In the genomic region with DNA sequence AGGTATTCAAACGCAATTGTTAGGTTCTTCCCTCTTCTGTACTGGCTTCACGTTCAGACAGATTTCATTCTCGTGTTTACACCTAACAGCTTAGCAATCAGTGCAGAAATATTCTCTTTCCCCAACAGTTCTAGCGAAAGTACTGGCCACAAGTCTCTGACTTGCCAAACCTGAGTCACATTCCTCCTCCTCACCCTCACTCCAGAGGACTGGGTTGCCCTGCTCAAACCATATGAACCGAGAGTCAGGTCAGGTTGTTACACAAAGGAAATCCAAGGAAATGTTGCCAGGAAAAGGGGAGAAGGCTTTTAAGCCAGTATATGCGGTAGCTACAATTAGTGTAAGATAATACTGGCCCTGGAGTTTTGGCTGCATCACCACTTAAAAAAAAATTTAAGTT, we compare ENCODE assay signal across 19 cellular contexts.
"Had no signal": no experiment of that assay in that cellular context is flagged by ENCODE, and none has a peak within 500 bp of the region (broad histone marks: within the 10 kb centered on the region; RNA-seq: fewer than 3 reads in every experiment).

No MANE protein-coding gene starts in this region.

- H3K27ac ChIP-seq: spleen had no signal

- H3K36me3 Mint-ChIP-seq: brain; natural killer cell; stimulated activated memory B cell treated with anti-CD40 and anti-IgM and Interleukin-4, amounts not matched to agents 10 μg/mL and 1 μg/mL and 100 μg/mL, for 72 hours had no signal

- H3K4me3 ChIP-seq: lung, spleen had no signal

- H3K9me3 Mint-ChIP-seq: activated B cell treated with CpG ODN at 0.5 μM for 24 hours; activated CD4-positive, alpha-beta T cell treated with anti-CD3 and anti-CD28 coated beads, Interleukin-2, amount 10 ng/mL, durations not matched to agents 7 days and 5 days; activated naive CD4-positive, alpha-beta T cell treated with anti-CD3 and anti-CD28 coated beads for 36 hours; brain; dendritic cell treated with granulocyte-macrophage colony-stimulating factor and Interleukin-4, amounts not matched to agents 40 ng/mL and 50 ng/mL, for 4 days; stimulated activated memory B cell treated with anti-CD40 and anti-IgM and Interleukin-4, amounts not matched to agents 10 μg/mL and 1 μg/mL and 100 μg/mL, for 72 hours had no signal

- DNase-seq: activated B cell treated with CpG ODN at 0.5 μM for 24 hours; activated CD4-positive, alpha-beta T cell treated with anti-CD3 and anti-CD28 coated beads, Interleukin-2, amount 10 ng/mL, durations not matched to agents 7 days and 5 days; activated CD8-positive, alpha-beta memory T cell treated with anti-CD3 and anti-CD28 coated beads for 24 hours; activated naive CD4-positive, alpha-beta T cell treated with anti-CD3 and anti-CD28 coated beads for 36 hours; cerebellar nuclear complex; left colon; natural killer cell; nucleus accumbens; spleen; stimulated activated CD4-positive, alpha-beta T cell treated with anti-CD3 and anti-CD28 coated beads, Interleukin-1b, Interleukin-23, amount 100 ng/mL, for 48 hours; substantia nigra; T-helper 1 cell; trophoblast cell had no signal

- H3K4me1 ChIP-seq: spleen had no signal

- ATAC-seq: activated T-helper 17 cell treated with anti-CD3 and anti-CD28 coated beads, Interleukin-2, amount 50 U/mL, for 72 hours; left colon; natural killer cell; sciatic nerve; stimulated activated memory B cell treated with anti-CD40 and anti-IgM and Interleukin-4, amounts not matched to agents 10 μg/mL and 1 μg/mL and 100 μg/mL, for 72 hours had no signal

- H3K27me3 Mint-ChIP-seq: activated B cell treated with CpG ODN at 0.5 μM for 24 hours; activated CD4-positive, alpha-beta T cell treated with anti-CD3 and anti-CD28 coated beads, Interleukin-2, amount 10 ng/mL, durations not matched to agents 7 days and 5 days; dendritic cell treated with granulocyte-macrophage colony-stimulating factor and Interleukin-4, amounts not matched to agents 40 ng/mL and 50 ng/mL, for 4 days; stimulated activated memory B cell treated with anti-CD40 and anti-IgM and Interleukin-4, amounts not matched to agents 10 μg/mL and 1 μg/mL and 100 μg/mL, for 72 hours had no signal

- H3K36me3 ChIP-seq: spleen had no signal

- H3K27me3 ChIP-seq: spleen had no signal

- H3K27ac Mint-ChIP-seq: activated B cell treated with CpG ODN at 0.5 μM for 24 hours; activated CD4-positive, alpha-beta T cell treated with anti-CD3 and anti-CD28 coated beads, Interleukin-2, amount 10 ng/mL, durations not matched to agents 7 days and 5 days; activated naive CD4-positive, alpha-beta T cell treated with anti-CD3 and anti-CD28 coated beads for 36 hours; activated T-helper 17 cell treated with anti-CD3 and anti-CD28 coated beads, Interleukin-2, amount 50 U/mL, for 72 hours; dendritic cell treated with granulocyte-macrophage colony-stimulating factor and Interleukin-4, amounts not matched to agents 40 ng/mL and 50 ng/mL, for 4 days; natural killer cell; stimulated activated memory B cell treated with anti-CD40 and anti-IgM and Interleukin-4, amounts not matched to agents 10 μg/mL and 1 μg/mL and 100 μg/mL, for 72 hours had no signal

- H3K4me3 Mint-ChIP-seq: activated B cell treated with CpG ODN at 0.5 μM for 24 hours; activated CD4-positive, alpha-beta T cell treated with anti-CD3 and anti-CD28 coated beads, Interleukin-2, amount 10 ng/mL, durations not matched to agents 7 days and 5 days; activated naive CD4-positive, alpha-beta T cell treated with anti-CD3 and anti-CD28 coated beads for 36 hours; activated T-helper 17 cell treated with anti-CD3 and anti-CD28 coated beads, Interleukin-2, amount 50 U/mL, for 72 hours; brain; dendritic cell treated with granulocyte-macrophage colony-stimulating factor and Interleukin-4, amounts not matched to agents 40 ng/mL and 50 ng/mL, for 4 days; natural killer cell; stimulated activated memory B cell treated with anti-CD40 and anti-IgM and Interleukin-4, amounts not matched to agents 10 μg/mL and 1 μg/mL and 100 μg/mL, for 72 hours had no signal

- H3K4me1 Mint-ChIP-seq: activated B cell treated with CpG ODN at 0.5 μM for 24 hours; activated CD4-positive, alpha-beta T cell treated with anti-CD3 and anti-CD28 coated beads, Interleukin-2, amount 10 ng/mL, durations not matched to agents 7 days and 5 days; activated T-helper 17 cell treated with anti-CD3 and anti-CD28 coated beads, Interleukin-2, amount 50 U/mL, for 72 hours; natural killer cell; stimulated activated memory B cell treated with anti-CD40 and anti-IgM and Interleukin-4, amounts not matched to agents 10 μg/mL and 1 μg/mL and 100 μg/mL, for 72 hours had no signal

- H3K9me3 ChIP-seq: spleen had no signal
